ENCODE assay signal across 18 cellular contexts in the genomic region with DNA sequence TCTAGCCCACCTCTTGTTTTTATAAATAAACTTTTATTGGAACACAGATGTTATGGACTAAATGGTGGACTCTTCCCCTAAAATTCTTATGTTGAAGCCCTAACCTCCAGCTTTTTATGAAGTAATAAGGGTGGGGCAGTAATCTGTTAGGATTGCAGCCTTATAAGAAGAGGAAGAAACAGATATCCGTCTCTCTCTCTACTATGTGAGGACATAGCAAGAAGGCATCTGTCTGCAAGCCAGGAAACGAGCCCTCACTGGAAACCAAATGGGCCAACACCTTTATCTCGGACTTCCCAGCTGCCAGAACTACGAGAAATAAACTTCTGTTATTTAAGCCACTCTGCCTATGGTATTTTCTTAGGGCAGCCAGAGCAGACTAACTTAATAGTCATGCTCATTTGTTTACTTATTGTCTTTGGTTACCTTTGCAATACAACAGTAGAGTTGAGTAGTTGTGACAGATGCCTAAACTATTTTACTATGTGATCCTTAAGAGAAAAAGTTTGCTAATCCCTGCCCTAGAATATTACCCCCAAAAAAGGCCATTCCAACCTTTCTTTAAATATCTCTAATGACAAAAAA.
"Had no signal": no experiment of that assay in that cellular context is flagged by ENCODE, and none has a peak within 500 bp of the region (broad histone marks: within the 10 kb centered on the region; RNA-seq: fewer than 3 reads in every experiment).

No MANE protein-coding gene starts in this region.

- H3K27me3 ChIP-seq: heart right ventricle, testis, uterus had no signal

- H3K9me3 Mint-ChIP-seq: activated naive CD8-positive, alpha-beta T cell treated with anti-CD3 and anti-CD28 coated beads for 36 hours; activated T-cell treated with anti-CD3 and anti-CD28 coated beads, Interleukin-2, amount 50 U/mL, for 24 hours; natural killer cell; stimulated activated naive CD8-positive, alpha-beta T cell treated with anti-CD3 and anti-CD28 coated beads, Interleukin-15, amount 100 ng/mL, for 72 hours had no signal

- H3K4me1 Mint-ChIP-seq: activated naive CD8-positive, alpha-beta T cell treated with anti-CD3 and anti-CD28 coated beads for 36 hours; natural killer cell; stimulated activated naive CD8-positive, alpha-beta T cell treated with anti-CD3 and anti-CD28 coated beads, Interleukin-15, amount 100 ng/mL, for 72 hours had no signal

- ATAC-seq: heart right ventricle; mucosa of descending colon; natural killer cell; sciatic nerve; SK-N-SH treated with all-trans-retinoic acid at 6 μM for 48 hours; stimulated activated naive CD8-positive, alpha-beta T cell treated with anti-CD3 and anti-CD28 coated beads, Interleukin-15, amount 100 ng/mL, for 72 hours; T-helper 17 cell had no signal

- H3K27ac ChIP-seq: testis, uterus had no signal

- H3K9me3 ChIP-seq: heart right ventricle, mucosa of descending colon, testis, uterus had no signal

- H3K4me3 ChIP-seq: heart right ventricle, lung, mucosa of descending colon, testis, uterus had no signal

- H3K4me3 Mint-ChIP-seq: activated naive CD8-positive, alpha-beta T cell treated with anti-CD3 and anti-CD28 coated beads for 36 hours; activated T-cell treated with anti-CD3 and anti-CD28 coated beads, Interleukin-2, amount 50 U/mL, for 24 hours; natural killer cell; stimulated activated naive CD8-positive, alpha-beta T cell treated with anti-CD3 and anti-CD28 coated beads, Interleukin-15, amount 100 ng/mL, for 72 hours; T-helper 17 cell had no signal

- DNase-seq: activated gamma-delta T cell; activated naive CD8-positive, alpha-beta T cell treated with anti-CD3 and anti-CD28 coated beads for 36 hours; activated T-cell treated with anti-CD3 and anti-CD28 coated beads, Interleukin-2, amount 50 U/mL, for 24 hours; foreskin melanocyte; heart right ventricle; mucosa of descending colon; natural killer cell; nucleus accumbens; stimulated activated CD4-positive, alpha-beta T cell treated with anti-CD3 and anti-CD28 coated beads, Interleukin-12 subunit alpha, Interleukin-12 subunit beta, amount 100 ng/mL, for 4 hours; stimulated activated CD4-positive, alpha-beta T cell treated with anti-CD3 and anti-CD28 coated beads, Interleukin-2, amount 100 ng/mL, for 48 hours; stimulated activated naive CD8-positive, alpha-beta T cell treated with anti-CD3 and anti-CD28 coated beads, Interleukin-15, amount 100 ng/mL, for 72 hours; T-helper 17 cell; testis; uterus had no signal

- H3K4me1 ChIP-seq: testis, uterus had no signal

- H3K36me3 Mint-ChIP-seq: natural killer cell had no signal

- H3K27ac Mint-ChIP-seq: activated naive CD8-positive, alpha-beta T cell treated with anti-CD3 and anti-CD28 coated beads for 36 hours; activated T-cell treated with anti-CD3 and anti-CD28 coated beads, Interleukin-2, amount 50 U/mL, for 24 hours; natural killer cell; stimulated activated naive CD8-positive, alpha-beta T cell treated with anti-CD3 and anti-CD28 coated beads, Interleukin-15, amount 100 ng/mL, for 72 hours had no signal

- H3K27me3 Mint-ChIP-seq: activated naive CD8-positive, alpha-beta T cell treated with anti-CD3 and anti-CD28 coated beads for 36 hours; activated T-cell treated with anti-CD3 and anti-CD28 coated beads, Interleukin-2, amount 50 U/mL, for 24 hours; progenitor cell of endocrine pancreas; stimulated activated naive CD8-positive, alpha-beta T cell treated with anti-CD3 and anti-CD28 coated beads, Interleukin-15, amount 100 ng/mL, for 72 hours; T-helper 17 cell had no signal
